ENCODE assay signal across 1 cellular context in genomic region chr15:40338921-40339620, GRCh38.
A peak's percentile ranks its signal among the peaks of the same experiment; 100 is the strongest.
TF ChIP-seq lines count a peak whose summit lies in the region.

No MANE protein-coding gene starts in this region.

TF ChIP-seq in HepG2, 621 proteins besides CTCF, POLR2A, EP300 and RAD21 (continued from another document):
- TF ChIP-seq ATF3 (CRISPR knock-in tag; IDR thresholded peaks at IDR 0.05) (peak; percentile 54; the same call in 1 of the 2 replicates), ZNF746 (CRISPR knock-in tag; IDR thresholded peaks at IDR 0.05) (no peak), KMT2A (CRISPR knock-in tag; IDR thresholded peaks at IDR 0.05) (no peak), ZNF20 (CRISPR knock-in tag; IDR thresholded peaks at IDR 0.05) (no peak), CEBPZ (IDR thresholded peaks at IDR 0.05; ENCODE audit: low read length) (no peak), ZMYM3 (CRISPR knock-in tag; IDR thresholded peaks at IDR 0.05) (no peak), ZNF382 (CRISPR knock-in tag; IDR thresholded peaks at IDR 0.05; ENCODE audit: borderline replicate concordance) (no peak), NFYC (CRISPR knock-in tag; IDR thresholded peaks at IDR 0.05) (no peak), ZNF7 (CRISPR knock-in tag; IDR thresholded peaks at IDR 0.05) (no peak), ATF2 (CRISPR knock-in tag; IDR thresholded peaks at IDR 0.05) (peak; percentile 60; the same call in 1 of the 2 replicates), FOXO1 (CRISPR knock-in tag; IDR thresholded peaks at IDR 0.05) (no peak), ZBTB44 (CRISPR knock-in tag; IDR thresholded peaks at IDR 0.05) (no peak), ZNF687 (CRISPR knock-in tag; IDR thresholded peaks at IDR 0.05) (peak; percentile 5; the same call in 1 of the 2 replicates), ZNF441 (CRISPR knock-in tag; IDR thresholded peaks at IDR 0.05; ENCODE audit: borderline replicate concordance) (no peak), ZBTB49 (CRISPR knock-in tag; IDR thresholded peaks at IDR 0.05; ENCODE audit: borderline replicate concordance) (no peak), TARDBP (CRISPR knock-in tag; IDR thresholded peaks at IDR 0.05) (no peak), NCOA2 (CRISPR knock-in tag; IDR thresholded peaks at IDR 0.05) (no peak), TP53 (CRISPR knock-in tag; conservative IDR thresholded peaks at IDR 0.05) (no peak), HMGA1 (CRISPR knock-in tag; conservative IDR thresholded peaks at IDR 0.05) (no peak), TBP (CRISPR knock-in tag; IDR thresholded peaks at IDR 0.05) (no peak), MTERF4 (CRISPR knock-in tag; IDR thresholded peaks at IDR 0.05) (no peak), ZNF207 (IDR thresholded peaks at IDR 0.05; ENCODE audit: borderline replicate concordance) (no peak), ZNF678 (CRISPR knock-in tag; IDR thresholded peaks at IDR 0.05) (no peak), THAP9 (CRISPR knock-in tag; IDR thresholded peaks at IDR 0.05; ENCODE audit: borderline replicate concordance) (no peak)
